Comparison of ENCODE assay signal across 20 cellular contexts in the genomic region with DNA sequence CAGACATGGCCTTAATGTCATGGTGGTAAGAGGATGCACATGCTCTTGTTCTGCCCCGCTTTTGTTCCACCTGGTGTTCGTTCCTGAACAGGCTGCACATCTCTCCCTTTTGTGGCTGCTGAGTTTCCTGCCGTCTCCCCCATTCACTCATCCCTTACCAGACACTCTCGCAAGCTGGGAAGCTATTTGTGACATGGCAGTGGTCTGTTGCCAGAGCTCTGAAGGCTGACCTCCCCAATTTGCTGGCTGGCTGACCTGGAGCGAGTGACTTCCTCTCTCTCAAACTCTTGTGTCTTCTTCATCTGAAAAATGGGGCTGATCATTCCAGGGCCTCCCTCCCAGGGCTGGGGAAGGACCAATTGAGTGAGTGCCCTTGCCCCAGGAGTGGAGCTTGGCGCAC. TPM values are rescaled to one million over a fixed set of nuclear protein-coding genes. Genes with fewer than 3 reads are reported as not detected.
DNase-seq lines count a peak whose midpoint lies in the region; ATAC-seq, FAIRE-seq and TF ChIP-seq lines count a peak whose summit lies in the region.
"Had no signal": no experiment of that assay in that cellular context is flagged by ENCODE, and none has a peak within 500 bp of the region (broad histone marks: within the 10 kb centered on the region; RNA-seq: fewer than 3 reads in every experiment).

No MANE protein-coding gene starts in this region.

- peak; percentile 25 for DNase-seq in CD1c-positive myeloid dendritic cell (ENCODE audit: extremely low spot score)
- DNase-seq in kidney, result peak; percentile 13
- DNase-seq in colonic mucosa, result no peak
- DNase-seq: activated CD8-positive, alpha-beta memory T cell treated with anti-CD3 and anti-CD28 coated beads, Interleukin-2, amount 10 ng/mL, durations not matched to agents 7 days and 5 days; BE2C; DMS79; mucosa of descending colon; NCI-H1417; NCI-H82; stimulated activated CD4-positive, alpha-beta T cell treated with anti-CD3 and anti-CD28 coated beads, Interleukin-4, amount 100 ng/mL, for 4 hours; SW 1271 had no signal

- H3K4me3 Mint-ChIP-seq in activated T-helper 17 cell treated with anti-CD3 and anti-CD28 coated beads, Interleukin-2, amount 50 U/mL, for 72 hours, result no peak overlapping the region
- H3K4me3 Mint-ChIP-seq: activated CD8-positive, alpha-beta memory T cell treated with anti-CD3 and anti-CD28 coated beads, Interleukin-2, amount 10 ng/mL, durations not matched to agents 7 days and 5 days had no signal

- peak overlapping the region in 2 of 10 experiments; percentile 2 to 16; a peak in 1 of 20 replicates for H3K4me3 ChIP-seq in BLaER1 treated with 17β-estradiol and CSF1 and Interleukin-3, amounts not matched to agents 10 nM and 100 nM
- no peak overlapping the region for H3K4me3 ChIP-seq in kidney (ENCODE audit: low read length in 2 of 2)
- H3K4me3 ChIP-seq in colonic mucosa, result no peak overlapping the region
- H3K4me3 ChIP-seq: cardiac muscle cell, mucosa of descending colon, transverse colon had no signal

- no peak for ATAC-seq in activated T-helper 17 cell treated with anti-CD3 and anti-CD28 coated beads, Interleukin-2, amount 50 U/mL, for 72 hours (replicated peaks)
- ATAC-seq in HG03342 (IDR thresholded peaks at IDR 0.05; ENCODE audit: unreplicated experiment) (no peak), GM18505 (IDR thresholded peaks at IDR 0.05; ENCODE audit: unreplicated experiment) (no peak)
- ATAC-seq: activated CD8-positive, alpha-beta memory T cell treated with anti-CD3 and anti-CD28 coated beads, Interleukin-2, amount 10 ng/mL, durations not matched to agents 7 days and 5 days; left colon; Panc1 had no signal

- H3K27ac ChIP-seq in BLaER1 treated with 17β-estradiol and CSF1 and Interleukin-3, amounts not matched to agents 10 nM and 100 nM, result peak overlapping the region; percentile 0 to 98 (median 90); a peak in 20 of 22 replicates
- no peak overlapping the region for H3K27ac ChIP-seq in kidney (ENCODE audit: low read depth in 2 of 2, low read length in 2 of 2)
- no peak overlapping the region for H3K27ac ChIP-seq in colonic mucosa

- H3K9ac ChIP-seq in BLaER1 treated with 17β-estradiol and CSF1 and Interleukin-3, amounts not matched to agents 10 nM and 100 nM, result peak overlapping the region in 9 of 11 experiments; percentile 10 to 92 (median 77); a peak in 15 of 22 replicates
- H3K9ac ChIP-seq in kidney (ENCODE audit: low read length in 2 of 2) (no peak overlapping the region), colonic mucosa (ENCODE audit: low read depth in 2 of 2, low read length in 2 of 2) (no peak overlapping the region)

- H4K20me1 ChIP-seq in BLaER1 treated with 17β-estradiol and CSF1 and Interleukin-3, amounts not matched to agents 10 nM and 100 nM, result peaks cover 0 to 3% (median 0%) of the 10 kb centered on the region in 11 experiments; a peak in 2 of 22 replicates

- peaks cover 0 to 55% (median 17%) of the 10 kb centered on the region in 11 experiments; a peak in 13 of 22 replicates for H3K36me3 ChIP-seq in BLaER1 treated with 17β-estradiol and CSF1 and Interleukin-3, amounts not matched to agents 10 nM and 100 nM
- no peaks in the 10 kb centered on the region for H3K36me3 ChIP-seq in kidney (ENCODE audit: control insufficient read depth in 1 of 2, insufficient read depth in 2 of 2, low read length in 2 of 2)
- H3K36me3 ChIP-seq in colonic mucosa, result no peaks in the 10 kb centered on the region
- H3K36me3 ChIP-seq: BE2C, cardiac muscle cell, transverse colon had no signal

- peak overlapping the region; percentile 74 to 97 (median 86) for H3K4me2 ChIP-seq in BLaER1 treated with 17β-estradiol and CSF1 and Interleukin-3, amounts not matched to agents 10 nM and 100 nM

- FAIRE-seq in kidney (lab: Jason Lieb, UNC), result no peak

- TF ChIP-seq POLR2A in GM18505 (IDR thresholded peaks at IDR 0.05; ENCODE audit: borderline replicate concordance, extremely low read depth, insufficient read depth, insufficient read length), result no peak

- intact Hi-C loops in kidney (cut with DNase I) (no loop called here), colonic mucosa (cut with DNase I) (no loop called here)

- no peaks in the 10 kb centered on the region for H3K27me3 ChIP-seq in BLaER1 treated with 17β-estradiol and CSF1 and Interleukin-3, amounts not matched to agents 10 nM and 100 nM
- H3K27me3 ChIP-seq in colonic mucosa, result no peaks in the 10 kb centered on the region
- H3K27me3 ChIP-seq: cardiac muscle cell, transverse colon had no signal

- peaks cover 85 to 96% (median 91%) of the 10 kb centered on the region in 10 experiments for H3K4me1 ChIP-seq in BLaER1 treated with 17β-estradiol and CSF1 and Interleukin-3, amounts not matched to agents 10 nM and 100 nM
- H3K4me1 ChIP-seq in kidney (ENCODE audit: control insufficient read depth in 1 of 2, insufficient read depth in 1 of 2, low read depth in 1 of 2, low read length in 2 of 2) (no peaks in the 10 kb centered on the region), colonic mucosa (no peaks in the 10 kb centered on the region)
- H3K4me1 ChIP-seq: BE2C, transverse colon had no signal

- no peaks in the 10 kb centered on the region for H3K9me3 Mint-ChIP-seq in activated T-helper 17 cell treated with anti-CD3 and anti-CD28 coated beads, Interleukin-2, amount 50 U/mL, for 72 hours

- H3K9me3 ChIP-seq in BLaER1 treated with 17β-estradiol and CSF1 and Interleukin-3, amounts not matched to agents 10 nM and 100 nM (replicated peaks in 1 of 11), result no peaks in the 10 kb centered on the region
- no peaks in the 10 kb centered on the region for H3K9me3 ChIP-seq in kidney (ENCODE audit: control insufficient read depth in 1 of 2, low read length in 2 of 2)
- no peaks in the 10 kb centered on the region for H3K9me3 ChIP-seq in colonic mucosa
- H3K9me3 ChIP-seq: BE2C, mucosa of descending colon, transverse colon had no signal

- no peak for TF ChIP-seq CTCF in kidney (IDR thresholded peaks at IDR 0.05; ENCODE audit: borderline replicate concordance, extremely low read depth, insufficient read depth)
- no peak for TF ChIP-seq CTCF in colonic mucosa (IDR thresholded peaks at IDR 0.05)

- H3K27me3 Mint-ChIP-seq in activated T-helper 17 cell treated with anti-CD3 and anti-CD28 coated beads, Interleukin-2, amount 50 U/mL, for 72 hours, result no peaks in the 10 kb centered on the region
- H3K27me3 Mint-ChIP-seq: activated CD8-positive, alpha-beta memory T cell treated with anti-CD3 and anti-CD28 coated beads, Interleukin-2, amount 10 ng/mL, durations not matched to agents 7 days and 5 days had no signal

- peak overlapping the region; percentile 50 for H3K27ac Mint-ChIP-seq in activated T-helper 17 cell treated with anti-CD3 and anti-CD28 coated beads, Interleukin-2, amount 50 U/mL, for 72 hours
- H3K27ac Mint-ChIP-seq: activated CD8-positive, alpha-beta memory T cell treated with anti-CD3 and anti-CD28 coated beads, Interleukin-2, amount 10 ng/mL, durations not matched to agents 7 days and 5 days had no signal

- peaks cover 14% of the 10 kb centered on the region for H3K4me1 Mint-ChIP-seq in activated T-helper 17 cell treated with anti-CD3 and anti-CD28 coated beads, Interleukin-2, amount 50 U/mL, for 72 hours

- no peaks in the 10 kb centered on the region for H3K36me3 Mint-ChIP-seq in activated T-helper 17 cell treated with anti-CD3 and anti-CD28 coated beads, Interleukin-2, amount 50 U/mL, for 72 hours (ENCODE audit: low read depth)
- H3K36me3 Mint-ChIP-seq: activated CD8-positive, alpha-beta memory T cell treated with anti-CD3 and anti-CD28 coated beads, Interleukin-2, amount 10 ng/mL, durations not matched to agents 7 days and 5 days had no signal

RNA-seq across cellular contexts. Expression of gene HRH2, which starts 35.9 kb away (rescaled TPM):
- 1 to 10 TPM; 3.3 to 4.0 TPM for total RNA-seq in activated T-helper 17 cell treated with anti-CD3 and anti-CD28 coated beads, Interleukin-2, amount 50 U/mL, for 72 hours
- 10.6 TPM for total RNA-seq in kidney
- 1.9 TPM for polyA plus RNA-seq in kidney (ENCODE audit: insufficient read depth, low read depth, low replicate concordance)
- total RNA-seq in colonic mucosa, result under 1 TPM; 0.30 to 0.82 TPM
- total RNA-seq: osteocyte had no signal

Comparison
In these comparisons a context has a peak if more than half of its experiments do, and no peak if none do; other contexts are left out.
1. H3K27ac ChIP-seq: peak in BLaER1 treated with 17β-estradiol and CSF1 and Interleukin-3, amounts not matched to agents 10 nM and 100 nM (11 of 11); none in kidney (0 of 2) and colonic mucosa (single experiment).
2. H3K9ac ChIP-seq: peak in BLaER1 treated with 17β-estradiol and CSF1 and Interleukin-3, amounts not matched to agents 10 nM and 100 nM (9 of 11); none in kidney (0 of 2) and colonic mucosa (0 of 2).